In the genomic region with DNA sequence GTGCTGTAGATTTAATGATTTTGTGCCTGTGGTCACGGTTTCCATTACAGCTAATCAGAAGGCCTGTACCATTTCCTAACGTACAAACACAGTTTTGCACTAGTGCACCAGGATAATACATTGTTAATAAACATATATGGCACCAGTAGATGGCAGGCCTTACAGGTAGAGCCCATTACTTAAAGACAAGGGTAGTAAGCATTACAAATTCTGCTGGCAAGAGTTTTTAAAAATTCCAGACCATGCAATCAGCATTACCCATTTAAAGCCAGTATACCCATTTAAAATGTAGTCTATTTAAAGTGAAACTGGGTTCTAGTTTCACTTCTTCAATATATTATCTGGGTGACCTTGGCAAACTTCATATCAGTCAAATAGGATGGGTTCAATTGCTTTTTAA, we compare ENCODE assay signal across 14 cellular contexts.
DNase-seq lines count a peak whose midpoint lies in the region; ATAC-seq and TF ChIP-seq lines count a peak whose summit lies in the region.
"Had no signal": no experiment of that assay in that cellular context is flagged by ENCODE, and none has a peak within 500 bp of the region (broad histone marks: within the 10 kb centered on the region; RNA-seq: fewer than 3 reads in every experiment).

No MANE protein-coding gene starts in this region.

- TF ChIP-seq EP300 in upper lobe of left lung (IDR thresholded peaks at IDR 0.05), result no peak

- H3K4me1 ChIP-seq in gastrocnemius medialis (no peaks in the 10 kb centered on the region), upper lobe of left lung (no peaks in the 10 kb centered on the region)
- H3K4me1 ChIP-seq: esophagus squamous epithelium had no signal

- no peaks in the 10 kb centered on the region for H3K27me3 ChIP-seq in gastrocnemius medialis
- no peaks in the 10 kb centered on the region for H3K27me3 ChIP-seq in upper lobe of left lung
- H3K27me3 ChIP-seq: esophagus squamous epithelium had no signal

- TF ChIP-seq CTCF in gastrocnemius medialis (IDR thresholded peaks at IDR 0.05 in 4 of 5, conservative IDR thresholded peaks at IDR 0.05 in 1 of 5) (no peak), upper lobe of left lung (IDR thresholded peaks at IDR 0.05) (no peak)

- no peak overlapping the region for H3K27ac ChIP-seq in gastrocnemius medialis
- no peak overlapping the region for H3K27ac ChIP-seq in upper lobe of left lung
- H3K27ac ChIP-seq: esophagus squamous epithelium, KMS-11 had no signal

- in situ Hi-C loops in gastrocnemius medialis (cut with MboI; ENCODE audit: low sequenced_read_pairs in 4 of 4), result no loop called here

- no peaks in the 10 kb centered on the region for H3K36me3 ChIP-seq in gastrocnemius medialis
- H3K36me3 ChIP-seq in upper lobe of left lung, result no peaks in the 10 kb centered on the region
- H3K36me3 ChIP-seq: esophagus squamous epithelium had no signal

- TF ChIP-seq POLR2A in gastrocnemius medialis (IDR thresholded peaks at IDR 0.05) (no peak), upper lobe of left lung (IDR thresholded peaks at IDR 0.05) (no peak)

- peak; percentile 81 for ATAC-seq in GM18861 (IDR thresholded peaks at IDR 0.05; ENCODE audit: unreplicated experiment)
- ATAC-seq in GM21528 (IDR thresholded peaks at IDR 0.05; ENCODE audit: low FRiP score, unreplicated experiment), result peak; percentile 87
- ATAC-seq in HG03175 (IDR thresholded peaks at IDR 0.05; ENCODE audit: unreplicated experiment), result peak; percentile 76
- ATAC-seq in gastrocnemius medialis, result no peak
- no peak for ATAC-seq in upper lobe of left lung (ENCODE audit: low FRiP score in 2 of 2)
- ATAC-seq: T-helper 17 cell had no signal

- intact Hi-C loops in posterior vena cava (cut with DNase I), result no loop called here
- intact Hi-C loops in gastrocnemius medialis (cut with DNase I; ENCODE audit: low total_unique reads), result no loop called here

- no peaks in the 10 kb centered on the region for H3K9me3 ChIP-seq in gastrocnemius medialis
- H3K9me3 ChIP-seq in upper lobe of left lung, result no peaks in the 10 kb centered on the region
- H3K9me3 ChIP-seq: esophagus squamous epithelium had no signal

- DNase-seq in RKO (ENCODE audit: low spot score) (peak; percentile 6), posterior vena cava (ENCODE audit: low spot score) (no peak), H4 (ENCODE audit: low spot score) (no peak), gastrocnemius medialis (no peak), upper lobe of left lung (no peak)
- DNase-seq: esophagus squamous epithelium, islet precursor cell, NCI-H446 treated with DMSO at 0.1 percent for 48 hours, nephron progenitor cell, T-helper 17 cell had no signal

- H3K4me3 ChIP-seq in gastrocnemius medialis, result no peak overlapping the region
- H3K4me3 ChIP-seq in upper lobe of left lung, result no peak overlapping the region
- H3K4me3 ChIP-seq: esophagus squamous epithelium had no signal

- WGBS in upper lobe of left lung, 2 donors, result 88 to 90% methylated on average over 2 of the region's 2 CpGs

Comparison
In these comparisons a context has a peak if more than half of its experiments do, and no peak if none do; other contexts are left out.
1. ATAC-seq: peak in GM18861 (single experiment), GM21528 (single experiment) and HG03175 (single experiment); none in gastrocnemius medialis (0 of 2) and upper lobe of left lung (0 of 2).